Comparison of ENCODE assay signal across 1 cellular context in genomic region chr15:66387176-66388056, GRCh38.
A peak's percentile ranks its signal among the peaks of the same experiment; 100 is the strongest.
TF ChIP-seq lines count a peak whose summit lies in the region.

No MANE protein-coding gene starts in this region.

TF ChIP-seq in K562, 482 proteins besides CTCF, POLR2A, EP300 and RAD21 (continued from another document and continues in another):
- 0 out of 2 replicates have a peak, but pooled peaks have one; percentile 10 for TF ChIP-seq PREB (CRISPR knock-in tag; IDR thresholded peaks at IDR 0.05)
- TF ChIP-seq CTBP1 (IDR thresholded peaks at IDR 0.05; ENCODE audit: borderline replicate concordance) = peak; percentile 40; the same call in 1 of the 2 replicates
- no peak for TF ChIP-seq NFXL1 (CRISPR knock-in tag; IDR thresholded peaks at IDR 0.05)
- no peak for TF ChIP-seq TRIM25 (IDR thresholded peaks at IDR 0.05; ENCODE audit: borderline replicate concordance)
- TF ChIP-seq ZNF253 (CRISPR knock-in tag; conservative IDR thresholded peaks at IDR 0.05) = no peak
- no peak for TF ChIP-seq ID3 (CRISPR knock-in tag; IDR thresholded peaks at IDR 0.05)
- no peak for TF ChIP-seq ID3 (tag; IDR thresholded peaks at IDR 0.05)
- no peak for TF ChIP-seq RBM39 (optimal IDR thresholded peaks at IDR 0.05; ENCODE audit: low read depth, low read length)
- TF ChIP-seq CBX8 (IDR thresholded peaks at IDR 0.05; ENCODE audit: borderline replicate concordance, extremely low read depth, low read depth, low read length, poor library complexity, severe bottlenecking) = no peak
- no peak for TF ChIP-seq SMARCC2 (IDR thresholded peaks at IDR 0.05; ENCODE audit: low read depth)
- TF ChIP-seq ZKSCAN3 (CRISPR knock-in tag; IDR thresholded peaks at IDR 0.05) = no peak
- peak; percentile 59; the same call in 1 of the 2 replicates for TF ChIP-seq ZSCAN29 (IDR thresholded peaks at IDR 0.05)
- no peak for TF ChIP-seq HMGN3 (IDR thresholded peaks at IDR 0.05; ENCODE audit: borderline replicate concordance, extremely low read depth, insufficient read length, low read depth, low read length)
- no peak for TF ChIP-seq FOXP4 (CRISPR knock-in tag; IDR thresholded peaks at IDR 0.05; ENCODE audit: borderline replicate concordance)
- no peak for TF ChIP-seq CREB3 (tag; conservative IDR thresholded peaks at IDR 0.05; ENCODE audit: low read depth)
- TF ChIP-seq ZNF184 (CRISPR knock-in tag; IDR thresholded peaks at IDR 0.05) = no peak
- TF ChIP-seq HMG20B (CRISPR knock-in tag; IDR thresholded peaks at IDR 0.05) = no peak
- no peak for TF ChIP-seq HCFC1 (IDR thresholded peaks at IDR 0.05; ENCODE audit: low read depth, low read length)
- TF ChIP-seq MCM3 (IDR thresholded peaks at IDR 0.05) = no peak
- TF ChIP-seq POLR2AphosphoS2 (IDR thresholded peaks at IDR 0.05; ENCODE audit: low read length) = no peak
- 0 out of 2 replicates have a peak, but pooled peaks have one; percentile 24 for TF ChIP-seq PML (IDR thresholded peaks at IDR 0.05; ENCODE audit: low read length)
- no peak for TF ChIP-seq PBX2 (CRISPR knock-in tag; IDR thresholded peaks at IDR 0.05; ENCODE audit: low read depth)
- TF ChIP-seq PBX2 (tag; conservative IDR thresholded peaks at IDR 0.05; ENCODE audit: low read depth) = no peak
- no peak for TF ChIP-seq FOXM1 (IDR thresholded peaks at IDR 0.05; ENCODE audit: low read depth)
- TF ChIP-seq FOXM1 (CRISPR knock-in tag; IDR thresholded peaks at IDR 0.05; ENCODE audit: low read depth) = no peak
- no peak for TF ChIP-seq CREB5 (CRISPR knock-in tag; IDR thresholded peaks at IDR 0.05)
- no peak for TF ChIP-seq MXD1 (CRISPR knock-in tag; IDR thresholded peaks at IDR 0.05; ENCODE audit: borderline replicate concordance, poor library complexity, severe bottlenecking)
- TF ChIP-seq ZNF197 (CRISPR knock-in tag; IDR thresholded peaks at IDR 0.05; ENCODE audit: low read depth) = no peak
- TF ChIP-seq FOXJ2 (tag; IDR thresholded peaks at IDR 0.05) = no peak
- TF ChIP-seq ZNF707 (CRISPR knock-in tag; conservative IDR thresholded peaks at IDR 0.05) = no peak
- TF ChIP-seq BRF2 (IDR thresholded peaks at IDR 0.05; ENCODE audit: borderline replicate concordance, insufficient read depth, insufficient read length) = no peak
- no peak for TF ChIP-seq TBL1XR1 (IDR thresholded peaks at IDR 0.05; ENCODE audit: low read length in 2 of 2)
- no peak for TF ChIP-seq ZNF444 (CRISPR knock-in tag; IDR thresholded peaks at IDR 0.05)
- TF ChIP-seq ZNF780A (CRISPR knock-in tag; IDR thresholded peaks at IDR 0.05) = no peak
- TF ChIP-seq ZNF766 (CRISPR knock-in tag; conservative IDR thresholded peaks at IDR 0.05) = no peak
- no peak for TF ChIP-seq BMI1 (IDR thresholded peaks at IDR 0.05; ENCODE audit: low read length)
- no peak for TF ChIP-seq ZNF12 (CRISPR knock-in tag; IDR thresholded peaks at IDR 0.05)
- TF ChIP-seq MYC (IDR thresholded peaks at IDR 0.05; ENCODE audit: low read depth, low read length) = peak; percentile 68
- TF ChIP-seq MYC (CRISPR knock-in tag; IDR thresholded peaks at IDR 0.05; ENCODE audit: borderline replicate concordance, low read depth) = no peak
- TF ChIP-seq MLX (CRISPR knock-in tag; conservative IDR thresholded peaks at IDR 0.05) = no peak
- peak; percentile 12 for TF ChIP-seq CCNT2 (IDR thresholded peaks at IDR 0.05; ENCODE audit: borderline replicate concordance, extremely low read depth, insufficient read length, low read depth, low read length)
- no peak for TF ChIP-seq ZNF436 (CRISPR knock-in tag; IDR thresholded peaks at IDR 0.05)
- peak; percentile 52 for TF ChIP-seq ZNF316 (IDR thresholded peaks at IDR 0.05)
- TF ChIP-seq HIVEP1 (CRISPR knock-in tag; IDR thresholded peaks at IDR 0.05) = no peak
- TF ChIP-seq SAFB2 (IDR thresholded peaks at IDR 0.05; ENCODE audit: borderline replicate concordance, low read depth, low read length, severe bottlenecking) = no peak
- TF ChIP-seq RCOR1 (IDR thresholded peaks at IDR 0.05; ENCODE audit: borderline replicate concordance in 1 of 2, low read depth in 2 of 2, low read length in 2 of 2) = peak in 1 of 2 experiments; percentile 33; a peak in 1 of 4 replicates
- TF ChIP-seq ZNF644 (tag; IDR thresholded peaks at IDR 0.05; ENCODE audit: low read depth) = no peak
- no peak for TF ChIP-seq DIDO1 (tag; IDR thresholded peaks at IDR 0.05; ENCODE audit: low read depth)
- no peak for TF ChIP-seq MTA1 (IDR thresholded peaks at IDR 0.05; ENCODE audit: borderline replicate concordance)
- no peak for TF ChIP-seq ZNF347 (CRISPR knock-in tag; IDR thresholded peaks at IDR 0.05; ENCODE audit: low read depth)
- TF ChIP-seq STAG1 (CRISPR knock-in tag; IDR thresholded peaks at IDR 0.05; ENCODE audit: borderline replicate concordance) = no peak
- no peak for TF ChIP-seq ZNF512 (tag; IDR thresholded peaks at IDR 0.05)
- no peak for TF ChIP-seq ZNF699 (CRISPR knock-in tag; IDR thresholded peaks at IDR 0.05; ENCODE audit: insufficient replicate concordance)
- 0 out of 2 replicates have a peak, but pooled peaks have one; percentile 45 for TF ChIP-seq DPF2 (IDR thresholded peaks at IDR 0.05)
- no peak for TF ChIP-seq HDAC2 (IDR thresholded peaks at IDR 0.05)
- TF ChIP-seq ZFP1 (CRISPR knock-in tag; IDR thresholded peaks at IDR 0.05) = no peak
- TF ChIP-seq HDGF (IDR thresholded peaks at IDR 0.05) = no peak
- TF ChIP-seq THRA (IDR thresholded peaks at IDR 0.05) = no peak
